8 cellular contexts compared by ENCODE assay signal in genomic region chr11:35943761-35944502, GRCh38. TPM values are rescaled to one million over a fixed set of nuclear protein-coding genes. Genes with fewer than 3 reads are reported as not detected.
DNase-seq lines count a peak whose midpoint lies in the region; ATAC-seq, FAIRE-seq and TF ChIP-seq lines count a peak whose summit lies in the region.

A gene with protein sequence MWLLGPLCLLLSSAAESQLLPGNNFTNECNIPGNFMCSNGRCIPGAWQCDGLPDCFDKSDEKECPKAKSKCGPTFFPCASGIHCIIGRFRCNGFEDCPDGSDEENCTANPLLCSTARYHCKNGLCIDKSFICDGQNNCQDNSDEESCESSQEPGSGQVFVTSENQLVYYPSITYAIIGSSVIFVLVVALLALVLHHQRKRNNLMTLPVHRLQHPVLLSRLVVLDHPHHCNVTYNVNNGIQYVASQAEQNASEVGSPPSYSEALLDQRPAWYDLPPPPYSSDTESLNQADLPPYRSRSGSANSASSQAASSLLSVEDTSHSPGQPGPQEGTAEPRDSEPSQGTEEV (plus strand): TSS chr11:35944062. CDS start chr11:35944099, 37 bp downstream.

- no peaks in the 10 kb centered on the region for H3K9me3 ChIP-seq in A549
- H3K9me3 ChIP-seq in mucosa of descending colon = no peaks in the 10 kb centered on the region

- H3K4me1 ChIP-seq in A549 = peaks cover 16% of the 10 kb centered on the region
- H3K4me1 ChIP-seq in mucosa of descending colon (ENCODE audit: low read depth) = no peaks in the 10 kb centered on the region

- H3K4me1 Mint-ChIP-seq in stimulated activated effector memory CD8-positive, alpha-beta T cell treated with anti-CD3 and anti-CD28 coated beads, Interleukin-12 subunit alpha, Interleukin-12 subunit beta, amount 100 ng/mL, for 72 hours = peaks cover 6% of the 10 kb centered on the region

- H3K36me3 ChIP-seq in mucosa of descending colon (ENCODE audit: low read depth) = no peaks in the 10 kb centered on the region

- TF ChIP-seq POLR2A in A549 (IDR thresholded peaks at IDR 0.05; ENCODE audit: low read length) = peak; percentile 76

- TF ChIP-seq EP300 in A549 (IDR thresholded peaks at IDR 0.05) = no peak

- FAIRE-seq in A549 (lab: Jason Lieb, UNC) = no peak

- peak within 1 kb of the TSS; percentile 92 to 98 for H3K27ac ChIP-seq in A549

- intact Hi-C loops in mucosa of descending colon (cut with DNase I, micrococcal nuclease) = no loop called here

- DNase-seq in A549 (ENCODE audit: low read depth in 1 of 2, low spot score in 1 of 2) = peak; percentile 70 to 75
- peak; percentile 5 for DNase-seq in NCI-H524 treated with DMSO at 0.1 percent for 48 hours (lab: John Stamatoyannopoulos, UW)
- peak; percentile 27 for DNase-seq in activated CD8-positive, alpha-beta memory T cell treated with anti-CD3 and anti-CD28 coated beads, Interleukin-2, amount 50 U/mL, for 4 hours
- DNase-seq in mucosa of descending colon = peak; percentile 66 to 81 (median 75)
- peak; percentile 11 to 50 for DNase-seq in stimulated activated effector memory CD8-positive, alpha-beta T cell treated with anti-CD3 and anti-CD28 coated beads, Interleukin-12 subunit alpha, Interleukin-12 subunit beta, amount 100 ng/mL, for 72 hours (ENCODE audit: low spot score in 2 of 2)

- TF ChIP-seq RAD21 in A549 (conservative IDR thresholded peaks at IDR 0.05 in 1 of 2, IDR thresholded peaks at IDR 0.05 in 1 of 2) = no peak

- ATAC-seq in A549 (peak; percentile 93 to 94), GM18519 (IDR thresholded peaks at IDR 0.05; ENCODE audit: low FRiP score, unreplicated experiment) (peak; percentile 52), HG03139 (IDR thresholded peaks at IDR 0.05; ENCODE audit: unreplicated experiment) (peak; percentile 77), esophagus mucosa (peak; percentile 91), mucosa of descending colon (peak; percentile 89)
- ATAC-seq in stimulated activated effector memory CD8-positive, alpha-beta T cell treated with anti-CD3 and anti-CD28 coated beads, Interleukin-12 subunit alpha, Interleukin-12 subunit beta, amount 100 ng/mL, for 72 hours = peak; percentile 76

- WGBS in A549 (ENCODE audit: missing lambda C conversion rate) = 3% methylated on average over 35 of the region's 95 CpGs

- CTCF ChIA-PET in A549 (lab: Yijun Ruan, JAX) = interaction anchor here (0.6 to 1.6 kb wide), 3 partner anchors 121 to 190 kb away, joined by 3 to 4 read pairs (median 3); no protein-coding TSS in a partner anchor

- no peak within 1 kb of the TSS for H3K27ac Mint-ChIP-seq in stimulated activated effector memory CD8-positive, alpha-beta T cell treated with anti-CD3 and anti-CD28 coated beads, Interleukin-12 subunit alpha, Interleukin-12 subunit beta, amount 100 ng/mL, for 72 hours

- no peaks in the 10 kb centered on the region for H3K9me3 Mint-ChIP-seq in stimulated activated effector memory CD8-positive, alpha-beta T cell treated with anti-CD3 and anti-CD28 coated beads, Interleukin-12 subunit alpha, Interleukin-12 subunit beta, amount 100 ng/mL, for 72 hours

- no peaks in the 10 kb centered on the region for H3K36me3 Mint-ChIP-seq in stimulated activated effector memory CD8-positive, alpha-beta T cell treated with anti-CD3 and anti-CD28 coated beads, Interleukin-12 subunit alpha, Interleukin-12 subunit beta, amount 100 ng/mL, for 72 hours

- TF ChIP-seq CTCF in A549 (IDR thresholded peaks at IDR 0.05) (no peak), mucosa of descending colon (IDR thresholded peaks at IDR 0.05) (no peak)

- H3K4me3 Mint-ChIP-seq in stimulated activated effector memory CD8-positive, alpha-beta T cell treated with anti-CD3 and anti-CD28 coated beads, Interleukin-12 subunit alpha, Interleukin-12 subunit beta, amount 100 ng/mL, for 72 hours = peak within 1 kb of the TSS; percentile 73

- peak within 1 kb of the TSS; percentile 89 for H3K4me3 ChIP-seq in A549
- peak within 1 kb of the TSS; percentile 11 for H3K4me3 ChIP-seq in mucosa of descending colon

- peak within 1 kb of the TSS; percentile 99 for H3K4me2 ChIP-seq in A549

- POLR2A ChIA-PET in A549 (lab: Yijun Ruan, JAX) = interaction anchor here (1.0 kb wide), 1 partner anchor 326 kb away, joined by 3 read pairs; the partner anchor contains the start of gene FJX1

TF ChIP-seq in A549, 52 proteins besides CTCF, POLR2A, EP300 and RAD21:
- TF ChIP-seq HEYL (CRISPR knock-in tag; IDR thresholded peaks at IDR 0.05) (no peak), ZC3H11A (IDR thresholded peaks at IDR 0.05) (no peak), SMC3 (IDR thresholded peaks at IDR 0.05) (peak; percentile 33; the same call in 2 of the 3 replicates), E2F6 (IDR thresholded peaks at IDR 0.05; ENCODE audit: borderline replicate concordance, low read depth) (peak; percentile 55; the same call in 1 of the 2 replicates), MAX (IDR thresholded peaks at IDR 0.05) (peak; percentile 59), RNF2 (IDR thresholded peaks at IDR 0.05; ENCODE audit: borderline replicate concordance, low read depth) (no peak), CEBPB (IDR thresholded peaks at IDR 0.05) (0 out of 4 replicates have a peak, but pooled peaks of 1 of the 2 experiments have one; percentile 8), JUN (IDR thresholded peaks at IDR 0.05) (peak; percentile 54 to 72), HMGXB4 (CRISPR knock-in tag; IDR thresholded peaks at IDR 0.05; ENCODE audit: borderline replicate concordance) (no peak), MAZ (IDR thresholded peaks at IDR 0.05; ENCODE audit: borderline replicate concordance, low read depth, low read length) (0 out of 2 replicates have a peak, but pooled peaks have one; percentile 49), KDM5A (IDR thresholded peaks at IDR 0.05) (no peak), BHLHE40 (IDR thresholded peaks at IDR 0.05; ENCODE audit: low read depth, low read length) (no peak), BCL3 (IDR thresholded peaks at IDR 0.05) (peak; percentile 59; the same call in 2 of the 3 replicates), CHD2 (IDR thresholded peaks at IDR 0.05; ENCODE audit: low read length, partially characterized antibody) (no peak), NR3C1 (IDR thresholded peaks at IDR 0.05) (no peak), ZFP36 (IDR thresholded peaks at IDR 0.05; ENCODE audit: borderline replicate concordance, partially characterized antibody) (no peak), TP53 (CRISPR knock-in tag; IDR thresholded peaks at IDR 0.05) (no peak), NFE2L2 (conservative IDR thresholded peaks at IDR 0.05; ENCODE audit: low read length) (no peak)
- TF ChIP-seq, protein P1, sequence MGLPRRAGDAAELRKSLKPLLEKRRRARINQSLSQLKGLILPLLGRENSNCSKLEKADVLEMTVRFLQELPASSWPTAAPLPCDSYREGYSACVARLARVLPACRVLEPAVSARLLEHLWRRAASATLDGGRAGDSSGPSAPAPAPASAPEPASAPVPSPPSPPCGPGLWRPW (IDR thresholded peaks at IDR 0.05) = no peak
TF ChIP-seq in A549: peak in this region for 7.

RNA-seq across cellular contexts. Expression of the gene that starts here (rescaled TPM):
- polyA plus RNA-seq in A549 (2011; rRNA removed) = 13.2 and 15.8 TPM in 2 replicates
- 8.7 and 13.3 TPM in 2 replicates for polyA plus RNA-seq in A549 (2012; cell fraction: cytosol; rRNA removed)
- 8.2 and 10.1 TPM in 2 replicates for polyA plus RNA-seq in A549 (2012; cell fraction: nucleus; rRNA removed)
- 10.5 to 11.6 TPM (median 11.2 TPM) in 3 replicates for polyA plus RNA-seq in A549 (2017; fragmentation: RNase III; extraction: RNeasy Plus Mini Kit Qiagen cat#74134 plus additional on column Dnase treatment)
- 13.8 and 15.3 TPM in 2 replicates for polyA minus RNA-seq in A549 (2011; rRNA and poly(A)+ RNA removed)
- 7.2 TPM for total RNA-seq in esophagus mucosa
- total RNA-seq in mucosa of descending colon = 1 to 10 TPM; 1.0 to 8.1 (median 2.0) TPM

Comparison
In these comparisons a context has a peak if more than half of its experiments do, and no peak if none do; other contexts are left out.
1. Peak in every context shown above with its lines: DNase-seq, ATAC-seq, H3K4me3 ChIP-seq and H3K27ac ChIP-seq.
2. DNase-seq: peak in every context shown above with its lines; median percentile 75 in mucosa of descending colon; 72 in A549; 30 in stimulated activated effector memory CD8-positive, alpha-beta T cell treated with anti-CD3 and anti-CD28 coated beads, Interleukin-12 subunit alpha, Interleukin-12 subunit beta, amount 100 ng/mL, for 72 hours; 27 in activated CD8-positive, alpha-beta memory T cell treated with anti-CD3 and anti-CD28 coated beads, Interleukin-2, amount 50 U/mL, for 4 hours; 5 in NCI-H524 treated with DMSO at 0.1 percent for 48 hours.